In genomic region chr5:348726-349125, GRCh38 we compare ENCODE assay signal across 23 cellular contexts.
"Had no signal": no experiment of that assay in that cellular context is flagged by ENCODE, and none has a peak within 500 bp of the region (broad histone marks: within the 10 kb centered on the region; RNA-seq: fewer than 3 reads in every experiment).

No MANE protein-coding gene starts in this region.

- H3K36me3 Mint-ChIP-seq: natural killer cell treated with Interleukin-12 subunit alpha and Interleukin-12 subunit beta and Interleukin-15 and Interleukin-18, amount 100 ng/mL, for 72 hours had no signal

- H3K27ac Mint-ChIP-seq: activated CD4-positive, alpha-beta memory T cell treated with anti-CD3 and anti-CD28 coated beads, Interleukin-2, amount 10 ng/mL, durations not matched to agents 7 days and 5 days; activated CD4-positive, alpha-beta T cell treated with anti-CD3 and anti-CD28 coated beads, Interleukin-2, amount 10 ng/mL, durations not matched to agents 24 days and 14 days; natural killer cell treated with Interleukin-12 subunit alpha and Interleukin-12 subunit beta and Interleukin-15 and Interleukin-18, amount 100 ng/mL, for 72 hours; stimulated activated naive CD8-positive, alpha-beta T cell treated with anti-CD3 and anti-CD28 coated beads, Interleukin-15, Interleukin-2, amounts not matched to agents 100 ng/mL and 50 ng/mL, for 24 hours; T-helper 17 cell had no signal

- H3K27me3 ChIP-seq: thyroid gland had no signal

- ATAC-seq: activated CD4-positive, CD25-positive, alpha-beta regulatory T cell treated with anti-CD3 and anti-CD28 coated beads, Interleukin-2, amount 50 U/mL, for 24 hours; activated T-cell treated with anti-CD3 and anti-CD28 coated beads, Interleukin-2, amount 50 U/mL, for 4 hours; heart right ventricle; left colon; lower lobe of right lung; natural killer cell treated with Interleukin-12 subunit alpha and Interleukin-12 subunit beta and Interleukin-15 and Interleukin-18, amount 100 ng/mL, for 72 hours; right cardiac atrium; T-helper 17 cell had no signal

- H2AFZ ChIP-seq: parathyroid adenoma had no signal

- H3K79me2 ChIP-seq: parathyroid adenoma had no signal

- DNase-seq: activated CD4-positive, alpha-beta memory T cell treated with anti-CD3 and anti-CD28 coated beads, Interleukin-2, amount 10 ng/mL, durations not matched to agents 7 days and 5 days; activated naive CD4-positive, alpha-beta T cell; activated T-cell treated with anti-CD3 and anti-CD28 coated beads, Interleukin-2, amount 50 U/mL, for 4 hours; cerebellar nuclear complex; cortex of kidney; effector CD4-positive, alpha-beta T cell; erythroblast; foreskin fibroblast; heart right ventricle; left colon; lower lobe of right lung; right cardiac atrium; stimulated activated CD4-positive, alpha-beta T cell treated with anti-CD3 and anti-CD28 coated beads, Interleukin-12 subunit alpha, Interleukin-12 subunit beta, amount 100 ng/mL, for 4 hours; stimulated activated CD4-positive, alpha-beta T cell treated with anti-CD3 and anti-CD28 coated beads, Interleukin-4, amount 100 ng/mL, for 4 hours; substantia nigra; T-helper 17 cell; thyroid gland had no signal

- H3K27ac ChIP-seq: heart right ventricle, lower lobe of right lung, parathyroid adenoma, thyroid gland had no signal

- H3K9ac ChIP-seq: parathyroid adenoma had no signal

- H3K4me3 ChIP-seq: heart right ventricle, lower lobe of right lung, thyroid gland had no signal

- H3K9me3 Mint-ChIP-seq: activated CD4-positive, alpha-beta memory T cell treated with anti-CD3 and anti-CD28 coated beads, Interleukin-2, amount 10 ng/mL, durations not matched to agents 7 days and 5 days; activated T-cell treated with anti-CD3 and anti-CD28 coated beads, Interleukin-2, amount 50 U/mL, for 4 hours; activated T-helper 2 cell treated with anti-CD3 and anti-CD28 coated beads, Interferon-gamma antibody, Interleukin-2, Interleukin-4, amounts not matched to agents 10 μg/mL and 5 μg/mL and 100 μg/mL, durations not matched to agents 14 hours and 24 hours and 36 hours; natural killer cell treated with Interleukin-12 subunit alpha and Interleukin-12 subunit beta and Interleukin-15 and Interleukin-18, amount 100 ng/mL, for 72 hours; stimulated activated naive CD8-positive, alpha-beta T cell treated with anti-CD3 and anti-CD28 coated beads, Interleukin-15, Interleukin-2, amounts not matched to agents 100 ng/mL and 50 ng/mL, for 24 hours had no signal

- H3K4me1 ChIP-seq: parathyroid adenoma, thyroid gland had no signal

- H3K27me3 Mint-ChIP-seq: activated CD4-positive, alpha-beta memory T cell treated with anti-CD3 and anti-CD28 coated beads, Interleukin-2, amount 10 ng/mL, durations not matched to agents 7 days and 5 days; activated CD4-positive, alpha-beta T cell treated with anti-CD3 and anti-CD28 coated beads, Interleukin-2, amount 10 ng/mL, durations not matched to agents 24 days and 14 days had no signal

- H3K4me3 Mint-ChIP-seq: activated CD4-positive, alpha-beta memory T cell treated with anti-CD3 and anti-CD28 coated beads, Interleukin-2, amount 10 ng/mL, durations not matched to agents 7 days and 5 days; activated CD4-positive, alpha-beta T cell treated with anti-CD3 and anti-CD28 coated beads, Interleukin-2, amount 10 ng/mL, durations not matched to agents 24 days and 14 days; activated T-cell treated with anti-CD3 and anti-CD28 coated beads, Interleukin-2, amount 50 U/mL, for 4 hours; natural killer cell treated with Interleukin-12 subunit alpha and Interleukin-12 subunit beta and Interleukin-15 and Interleukin-18, amount 100 ng/mL, for 72 hours; stimulated activated naive CD8-positive, alpha-beta T cell treated with anti-CD3 and anti-CD28 coated beads, Interleukin-15, Interleukin-2, amounts not matched to agents 100 ng/mL and 50 ng/mL, for 24 hours; T-helper 17 cell had no signal

- H3K36me3 ChIP-seq: heart right ventricle, thyroid gland had no signal

- H3K9me3 ChIP-seq: lower lobe of right lung, thyroid gland had no signal
